ENCODE assay signal across 11 cellular contexts in genomic region chr7:81768951-81769778, GRCh38. TPM values are rescaled to one million over a fixed set of nuclear protein-coding genes. Genes with fewer than 3 reads are reported as not detected.
DNase-seq lines count a peak whose midpoint lies in the region; ATAC-seq and TF ChIP-seq lines count a peak whose summit lies in the region.
"Had no signal": no experiment of that assay in that cellular context is flagged by ENCODE, and none has a peak within 500 bp of the region (broad histone marks: within the 10 kb centered on the region; RNA-seq: fewer than 3 reads in every experiment).

No MANE protein-coding gene starts in this region.

- peak overlapping the region; percentile 33; the same call in 1 of the 2 replicates for H3K4me2 ChIP-seq in OCI-LY7 (ENCODE audit: low read length)

- DNase-seq in OCI-LY7 (ENCODE audit: low spot score), result no peak
- DNase-seq in glutamatergic neuron, result no peak
- DNase-seq in skeletal muscle cell (ENCODE audit: low read depth), result no peak
- DNase-seq in activated CD8-positive, alpha-beta T cell treated with anti-CD3 and anti-CD28 coated beads for 36 hours, result no peak
- DNase-seq in foreskin melanocyte, result no peak
- DNase-seq in NCI-H2081 (lab: John Stamatoyannopoulos, UW), result no peak
- no peak for DNase-seq in SW480 (ENCODE audit: low spot score)
- DNase-seq: activated CD4-positive, alpha-beta T cell treated with anti-CD3 and anti-CD28 coated beads for 36 hours had no signal

- no peak overlapping the region for H3K27ac Mint-ChIP-seq in glutamatergic neuron (ENCODE audit: unreplicated experiment)
- no peak overlapping the region for H3K27ac Mint-ChIP-seq in activated CD8-positive, alpha-beta T cell treated with anti-CD3 and anti-CD28 coated beads for 36 hours
- H3K27ac Mint-ChIP-seq: activated CD4-positive, alpha-beta T cell treated with anti-CD3 and anti-CD28 coated beads for 36 hours had no signal

- H3K27ac ChIP-seq in OCI-LY7 (ENCODE audit: low read depth, low read length, poor library complexity, severe bottlenecking), result no peak overlapping the region
- H3K27ac ChIP-seq: cardiac muscle cell had no signal

- H3K4me3 ChIP-seq in GM08714 (ENCODE audit: low read length), result peak overlapping the region; percentile 55; the same call in 1 of the 2 replicates
- no peak overlapping the region for H3K4me3 ChIP-seq in OCI-LY7 (ENCODE audit: low read depth, low read length, poor library complexity, severe bottlenecking)
- peak overlapping the region; percentile 45 for H3K4me3 ChIP-seq in skeletal muscle cell (ENCODE audit: low read depth, low read length)
- H3K4me3 ChIP-seq: cardiac muscle cell had no signal

- CTCF ChIA-PET in OCI-LY7 (lab: Charles Lee; ENCODE audit: unreplicated experiment), result no interaction called here
- CTCF ChIA-PET in activated CD8-positive, alpha-beta T cell treated with anti-CD3 and anti-CD28 coated beads for 36 hours (lab: Charles Lee), result no interaction called here

- H3K9me2 ChIP-seq in OCI-LY7 (ENCODE audit: insufficient read depth, low read length), result no peaks in the 10 kb centered on the region

- intact Hi-C loops in OCI-LY7 (cut with micrococcal nuclease; ENCODE audit: unreplicated experiment), result no loop called here
- intact Hi-C loops in activated CD8-positive, alpha-beta T cell treated with anti-CD3 and anti-CD28 coated beads for 36 hours (cut with micrococcal nuclease), result no loop called here

- BruUV-seq in OCI-LY7 (replicated peaks; lab: Mats Ljungman, UMichigan), result no TSS peak

- no peak for TF ChIP-seq CTCF in OCI-LY7 (conservative IDR thresholded peaks at IDR 0.05; ENCODE audit: low read length)
- TF ChIP-seq CTCF in glutamatergic neuron (IDR thresholded peaks at IDR 0.05; ENCODE audit: partially characterized antibody, unreplicated experiment), result no peak
- no peak for TF ChIP-seq CTCF in activated CD8-positive, alpha-beta T cell treated with anti-CD3 and anti-CD28 coated beads for 36 hours (IDR thresholded peaks at IDR 0.05)

- H3K9me3 ChIP-seq in OCI-LY7 (ENCODE audit: low read length), result no peaks in the 10 kb centered on the region

- POLR2A ChIA-PET in OCI-LY7 (lab: Charles Lee), result no interaction called here
- POLR2A ChIA-PET in activated CD8-positive, alpha-beta T cell treated with anti-CD3 and anti-CD28 coated beads for 36 hours (lab: Charles Lee), result no interaction called here

- peaks cover 7% of the 10 kb centered on the region for H3K27me3 Mint-ChIP-seq in glutamatergic neuron (ENCODE audit: unreplicated experiment)
- H3K27me3 Mint-ChIP-seq in activated CD8-positive, alpha-beta T cell treated with anti-CD3 and anti-CD28 coated beads for 36 hours, result peaks cover 2% of the 10 kb centered on the region
- H3K27me3 Mint-ChIP-seq: activated CD4-positive, alpha-beta T cell treated with anti-CD3 and anti-CD28 coated beads for 36 hours had no signal

- H3K4me3 Mint-ChIP-seq in glutamatergic neuron (ENCODE audit: unreplicated experiment), result peak overlapping the region; percentile 18
- no peak overlapping the region for H3K4me3 Mint-ChIP-seq in activated CD8-positive, alpha-beta T cell treated with anti-CD3 and anti-CD28 coated beads for 36 hours
- H3K4me3 Mint-ChIP-seq: activated CD4-positive, alpha-beta T cell treated with anti-CD3 and anti-CD28 coated beads for 36 hours had no signal

- no peaks in the 10 kb centered on the region for H3K4me1 ChIP-seq in OCI-LY7 (ENCODE audit: insufficient read depth, low read length, poor library complexity, severe bottlenecking)

- no peaks in the 10 kb centered on the region for H4K20me1 ChIP-seq in OCI-LY7 (ENCODE audit: insufficient read depth, low read length)

- H3K79me2 ChIP-seq in OCI-LY7 (ENCODE audit: insufficient read depth, low read depth, low read length), result no peaks in the 10 kb centered on the region

- H2AFZ ChIP-seq in OCI-LY7 (ENCODE audit: low read length), result no peak overlapping the region

- H3K9me3 Mint-ChIP-seq in glutamatergic neuron (ENCODE audit: unreplicated experiment), result peaks cover 1% of the 10 kb centered on the region
- no peaks in the 10 kb centered on the region for H3K9me3 Mint-ChIP-seq in activated CD8-positive, alpha-beta T cell treated with anti-CD3 and anti-CD28 coated beads for 36 hours

- H3K36me3 Mint-ChIP-seq in glutamatergic neuron (ENCODE audit: unreplicated experiment), result no peaks in the 10 kb centered on the region
- H3K36me3 Mint-ChIP-seq in activated CD8-positive, alpha-beta T cell treated with anti-CD3 and anti-CD28 coated beads for 36 hours (ENCODE audit: low read depth), result no peaks in the 10 kb centered on the region

- no peaks in the 10 kb centered on the region for H3K36me3 ChIP-seq in OCI-LY7 (ENCODE audit: insufficient read depth, low read length)
- H3K36me3 ChIP-seq: cardiac muscle cell had no signal

- ATAC-seq in activated CD8-positive, alpha-beta T cell treated with anti-CD3 and anti-CD28 coated beads for 36 hours, result no peak
- ATAC-seq: activated CD4-positive, alpha-beta T cell treated with anti-CD3 and anti-CD28 coated beads for 36 hours; left colon had no signal

- peaks cover 2% of the 10 kb centered on the region for H3K4me1 Mint-ChIP-seq in glutamatergic neuron (ENCODE audit: low read depth, unreplicated experiment)
- no peaks in the 10 kb centered on the region for H3K4me1 Mint-ChIP-seq in activated CD8-positive, alpha-beta T cell treated with anti-CD3 and anti-CD28 coated beads for 36 hours (ENCODE audit: low read depth)
- H3K4me1 Mint-ChIP-seq: activated CD4-positive, alpha-beta T cell treated with anti-CD3 and anti-CD28 coated beads for 36 hours had no signal

RNA-seq across cellular contexts. Expression of gene HGF, which starts 0.7 kb away (rescaled TPM):
- not detected in 2 replicates for total RNA-seq in OCI-LY7 (2014; rRNA removed; shearing (Covaris generic))
- total RNA-seq in OCI-LY7 (2022) (not detected in 2 replicates), glutamatergic neuron (ENCODE audit: unreplicated experiment) (not detected)
- total RNA-seq in activated CD8-positive, alpha-beta T cell treated with anti-CD3 and anti-CD28 coated beads for 36 hours, result not detected
- total RNA-seq: activated CD4-positive, alpha-beta T cell treated with anti-CD3 and anti-CD28 coated beads for 36 hours had no signal
